ENCODE assay signal across 8 cellular contexts in the genomic region with DNA sequence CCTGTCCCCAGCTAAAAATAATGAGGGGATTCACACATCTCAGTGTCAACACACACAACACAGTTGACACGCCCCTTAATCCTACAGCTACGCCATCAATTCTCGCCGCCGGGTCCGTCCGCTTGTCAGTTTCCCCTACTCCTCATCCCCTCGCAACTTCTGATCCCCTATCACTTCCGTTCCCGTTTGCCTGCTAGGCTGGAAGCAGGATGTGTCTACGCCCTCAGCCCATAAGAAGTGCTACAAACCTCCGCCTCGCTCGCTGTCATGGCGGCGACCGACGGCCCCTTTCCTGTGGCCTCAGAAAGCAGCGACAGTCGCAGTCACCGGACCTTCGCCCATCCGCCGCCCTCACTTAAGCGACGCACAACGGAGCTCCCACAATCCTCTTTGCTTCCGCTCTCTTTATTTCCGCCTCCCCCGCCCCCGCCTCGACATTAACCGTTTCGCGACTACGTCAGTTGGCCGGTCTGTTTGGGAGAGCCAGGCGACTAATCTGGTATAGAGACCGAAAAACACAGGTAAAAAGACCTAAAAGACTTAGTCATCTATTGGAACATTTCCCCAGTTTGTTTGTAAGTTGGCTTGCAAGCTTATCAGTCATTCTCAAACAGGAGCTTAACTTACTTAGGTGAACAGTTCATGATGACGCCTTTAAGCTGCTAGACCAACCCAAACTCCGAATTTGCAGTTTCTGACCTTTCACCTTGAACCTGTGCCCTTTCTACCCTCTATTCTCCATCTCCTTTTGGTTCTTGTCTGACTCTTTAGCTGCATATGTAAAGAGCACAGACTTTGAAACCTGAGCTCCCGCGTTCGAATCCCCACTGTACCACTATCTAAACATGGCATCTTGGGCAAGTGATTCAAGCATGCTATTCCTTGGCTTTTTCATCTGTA. TPM values are rescaled to one million over a fixed set of nuclear protein-coding genes. Genes with fewer than 3 reads are reported as not detected.
DNase-seq lines count a peak whose midpoint lies in the region; ATAC-seq and TF ChIP-seq lines count a peak whose summit lies in the region.

TSS of gene SLC25A53 (minus strand) at position 380 of the 900 bp plus-strand sequence. CDS start 51,752 bp downstream, outside the sequence.

- POLR2A ChIA-PET in activated CD4-positive, alpha-beta memory T cell treated with anti-CD3 and anti-CD28 coated beads for 36 hours (lab: Charles Lee), result interaction anchor here (0.9 to 1.8 kb wide), 4 partner anchors 10 to 238 kb away, joined by 3 to 21 read pairs (median 6); partner anchors contain the start of genes FAM199X and ZCCHC18

- no peaks in the 10 kb centered on the region for H3K9me3 Mint-ChIP-seq in activated CD4-positive, alpha-beta memory T cell treated with anti-CD3 and anti-CD28 coated beads for 36 hours

- H3K27ac Mint-ChIP-seq in activated CD4-positive, alpha-beta memory T cell treated with anti-CD3 and anti-CD28 coated beads for 36 hours, result peak within 1 kb of the TSS; percentile 100

- H3K4me1 Mint-ChIP-seq in activated CD4-positive, alpha-beta memory T cell treated with anti-CD3 and anti-CD28 coated beads for 36 hours (ENCODE audit: low read depth), result peaks cover 15% of the 10 kb centered on the region

- peak within 1 kb of the TSS; percentile 99 for H3K4me3 Mint-ChIP-seq in activated CD4-positive, alpha-beta memory T cell treated with anti-CD3 and anti-CD28 coated beads for 36 hours

- peak within 1 kb of the TSS; percentile 89 for H3K27ac ChIP-seq in C4-2B
- peak within 1 kb of the TSS; percentile 88 for H3K27ac ChIP-seq in duodenal mucosa (ENCODE audit: low read depth, low read length)
- H3K27ac ChIP-seq in lower lobe of right lung, result peak within 1 kb of the TSS; percentile 90

- H3K27me3 Mint-ChIP-seq in activated CD4-positive, alpha-beta memory T cell treated with anti-CD3 and anti-CD28 coated beads for 36 hours, result no peaks in the 10 kb centered on the region

- no peaks in the 10 kb centered on the region for H3K27me3 ChIP-seq in duodenal mucosa (ENCODE audit: control insufficient read depth in 1 of 2, insufficient read depth in 2 of 2, low read length in 2 of 2)
- no peaks in the 10 kb centered on the region for H3K27me3 ChIP-seq in lower lobe of right lung (ENCODE audit: low read depth)

- H3K4me3 ChIP-seq in duodenal mucosa (ENCODE audit: low read depth in 1 of 2, low read length in 2 of 2) (peak within 1 kb of the TSS; percentile 86 to 93), lower lobe of right lung (peak within 1 kb of the TSS; percentile 61)

- peak within 1 kb of the TSS; percentile 69 to 87 for H3K9ac ChIP-seq in duodenal mucosa (ENCODE audit: low read depth in 1 of 2, low read length in 2 of 2)

- peaks cover 3 to 4% of the 10 kb centered on the region in 2 donors for H3K4me1 ChIP-seq in duodenal mucosa (ENCODE audit: control insufficient read depth in 1 of 2, insufficient read depth in 2 of 2, low read length in 2 of 2)
- H3K4me1 ChIP-seq in lower lobe of right lung, result peaks cover 19% of the 10 kb centered on the region

- peak; percentile 88 for ATAC-seq in GM19372 (IDR thresholded peaks at IDR 0.05; ENCODE audit: low read depth, unreplicated experiment)
- peak; percentile 94 for ATAC-seq in HG03521 (IDR thresholded peaks at IDR 0.05; ENCODE audit: unreplicated experiment)
- peak; percentile 98 to 99 for ATAC-seq in lower lobe of right lung

- peaks cover 2% of the 10 kb centered on the region for H3K36me3 Mint-ChIP-seq in activated CD4-positive, alpha-beta memory T cell treated with anti-CD3 and anti-CD28 coated beads for 36 hours

- peak; percentile 92 for DNase-seq in NCI-H69 (lab: John Stamatoyannopoulos, UW)
- DNase-seq in activated CD4-positive, alpha-beta memory T cell treated with anti-CD3 and anti-CD28 coated beads for 36 hours, result peak; percentile 87
- DNase-seq in lower lobe of right lung, result peak; percentile 85
- DNase-seq in stimulated activated CD4-positive, alpha-beta T cell treated with anti-CD3 and anti-CD28 coated beads, TNF-alpha, amount 100 ng/mL, for 24 hours (ENCODE audit: low read depth in 3 of 3), result peak; percentile 49 to 71 (median 64)

- TF ChIP-seq CTCF in C4-2B (conservative IDR thresholded peaks at IDR 0.05) (no peak), lower lobe of right lung (IDR thresholded peaks at IDR 0.05) (no peak)

- no peaks in the 10 kb centered on the region for H3K9me3 ChIP-seq in duodenal mucosa (ENCODE audit: control insufficient read depth in 1 of 2, low read length in 2 of 2)
- no peaks in the 10 kb centered on the region for H3K9me3 ChIP-seq in lower lobe of right lung

- H3K36me3 ChIP-seq in duodenal mucosa (ENCODE audit: control insufficient read depth in 1 of 2, insufficient read depth in 2 of 2, low read length in 2 of 2), result no peaks in the 10 kb centered on the region
- H3K36me3 ChIP-seq in lower lobe of right lung, result no peaks in the 10 kb centered on the region

- CTCF ChIA-PET in activated CD4-positive, alpha-beta memory T cell treated with anti-CD3 and anti-CD28 coated beads for 36 hours (lab: Charles Lee), result interaction anchor here (0.6 to 1.8 kb wide), 7 partner anchors 9 to 311 kb away, joined by 3 to 24 read pairs (median 5); partner anchors contain the start of genes FAM199X and ZCCHC18

- intact Hi-C loops in activated CD4-positive, alpha-beta memory T cell treated with anti-CD3 and anti-CD28 coated beads for 36 hours (cut with micrococcal nuclease), result loop anchor here (1.0 to 2.0 kb wide), 3 partner anchors 9 to 471 kb away; partner anchors contain the start of genes FAM199X and MORF4L2
- intact Hi-C loops in lower lobe of right lung (cut with DNase I), result no loop called here

RNA-seq across cellular contexts. Expression of gene SLC25A53, which starts in this region (rescaled TPM):
- 1 to 10 TPM; 3.6 to 4.2 TPM for total RNA-seq in activated CD4-positive, alpha-beta memory T cell treated with anti-CD3 and anti-CD28 coated beads for 36 hours
- 13.4 TPM for total RNA-seq in lower lobe of right lung

Comparison
In these comparisons a context has a peak if more than half of its experiments do, and no peak if none do; other contexts are left out.
1. Peak in every context shown above with its lines: DNase-seq, ATAC-seq, H3K4me3 ChIP-seq and H3K27ac ChIP-seq.